ENCODE assay signal across 17 cellular contexts in genomic region chr9:92350129-92350739, GRCh38. TPM values are rescaled to one million over a fixed set of nuclear protein-coding genes. Genes with fewer than 3 reads are reported as not detected.
DNase-seq lines count a peak whose midpoint lies in the region; ATAC-seq and TF ChIP-seq lines count a peak whose summit lies in the region.
"Had no signal": no experiment of that assay in that cellular context is flagged by ENCODE, and none has a peak within 500 bp of the region (broad histone marks: within the 10 kb centered on the region; RNA-seq: fewer than 3 reads in every experiment).

No MANE protein-coding gene starts in this region.

- no peak overlapping the region for H3K4me3 ChIP-seq in astrocyte of the spinal cord (ENCODE audit: low read depth, low read length)
- no peak overlapping the region for H3K4me3 ChIP-seq in sigmoid colon
- no peak overlapping the region for H3K4me3 ChIP-seq in WERI-Rb-1 (ENCODE audit: low read depth, low read length)

- no peaks in the 10 kb centered on the region for H3K27me3 ChIP-seq in sigmoid colon
- no peaks in the 10 kb centered on the region for H3K27me3 ChIP-seq in WERI-Rb-1 (ENCODE audit: insufficient read depth, low read depth, severe bottlenecking)

- intact Hi-C loops in left ventricle myocardium superior (cut with micrococcal nuclease), result no loop called here
- intact Hi-C loops in sigmoid colon (cut with DNase I), result no loop called here

- DNase-seq in AG08395 (ENCODE audit: low spot score) (peak; percentile 20), astrocyte of the spinal cord (ENCODE audit: low read depth, low spot score) (peak; percentile 65), left ventricle myocardium superior (no peak), sigmoid colon (no peak), NCI-H524 treated with DMSO at 0.1 percent for 48 hours (lab: John Stamatoyannopoulos, UW) (no peak), WERI-Rb-1 (no peak), NCI-H226 (no peak)
- DNase-seq in activated T-cell treated with anti-CD3 and anti-CD28 coated beads, Interleukin-2, amount 50 U/mL, for 48 hours, result no peak
- DNase-seq: activated naive CD4-positive, alpha-beta T cell; AML-193; Kasumi-1; NCI-H2107; stimulated activated CD4-positive, alpha-beta T cell treated with anti-CD3 and anti-CD28 coated beads, Interleukin-4, amount 100 ng/mL, for 24 hours; stimulated activated naive CD8-positive, alpha-beta T cell treated with anti-CD3 and anti-CD28 coated beads, Interleukin-15, amount 100 ng/mL, for 72 hours; T-helper 1 cell had no signal

- 25 to 65% methylated on average over 5 of the region's 5 CpGs for WGBS in sigmoid colon, 2 donors

- in situ Hi-C loops in astrocyte of the spinal cord (cut with HindIII; ENCODE audit: low sequenced_read_pairs), result no loop called here

- peaks cover 0 to 18% (median 17%) of the 10 kb centered on the region in 4 donors for H3K4me1 ChIP-seq in sigmoid colon

- TF ChIP-seq CTCF in astrocyte of the spinal cord (IDR thresholded peaks at IDR 0.05; ENCODE audit: low read depth, low read length) (no peak), sigmoid colon (IDR thresholded peaks at IDR 0.05) (no peak), WERI-Rb-1 (IDR thresholded peaks at IDR 0.05; ENCODE audit: low read depth, low read length) (no peak)

- ATAC-seq in left ventricle myocardium superior, result peak; percentile 73
- ATAC-seq: stimulated activated naive CD8-positive, alpha-beta T cell treated with anti-CD3 and anti-CD28 coated beads, Interleukin-15, amount 100 ng/mL, for 72 hours had no signal

- no peak for TF ChIP-seq EP300 in sigmoid colon (IDR thresholded peaks at IDR 0.05)

- H3K9me3 ChIP-seq in sigmoid colon (no peaks in the 10 kb centered on the region), WERI-Rb-1 (ENCODE audit: severe bottlenecking) (peaks cover 2% of the 10 kb centered on the region)

- H3K36me3 ChIP-seq in sigmoid colon (no peaks in the 10 kb centered on the region), WERI-Rb-1 (peaks cover 7% of the 10 kb centered on the region)

- TF ChIP-seq POLR2A in sigmoid colon (IDR thresholded peaks at IDR 0.05), result no peak

- H3K27ac ChIP-seq in sigmoid colon (peak overlapping the region; percentile 63 to 71 (median 65)), WERI-Rb-1 (no peak overlapping the region)

RNA-seq across cellular contexts. Expression of gene CENPP, which starts 24.5 kb away (rescaled TPM):
- total RNA-seq in left ventricle myocardium superior (4.3 TPM), sigmoid colon (10 to 100 TPM in 1 of 4 donors, 1 to 10 TPM in 3; 1.8 to 11.9 (median 5.2) TPM)
- 1 to 10 TPM in 1 of 3 donors, under 1 TPM in 2; 0.60 to 2.4 (median 0.69) TPM for polyA plus RNA-seq in sigmoid colon

RNA-seq across cellular contexts. Expression of gene NOL8, which starts 25.1 kb away (rescaled TPM):
- total RNA-seq in left ventricle myocardium superior, result 13.1 TPM
- total RNA-seq in sigmoid colon, result 10 to 100 TPM; 23.9 to 32.1 (median 28.2) TPM
- 10 to 100 TPM in 2 of 3 donors, 1 to 10 TPM in 1; 7.9 to 20.4 (median 13.2) TPM for polyA plus RNA-seq in sigmoid colon

RNA-seq across cellular contexts. Expression of gene OGN, which starts 54.1 kb away (rescaled TPM):
- total RNA-seq in left ventricle myocardium superior (8.1 TPM), sigmoid colon (10 to 100 TPM; 41.8 to 93.3 (median 59.8) TPM)
- polyA plus RNA-seq in sigmoid colon, result 10 to 100 TPM in 1 of 3 donors, 1 to 10 TPM in 2; 1.6 to 10.8 (median 4.4) TPM
- total RNA-seq: Daoy, dermis microvascular lymphatic vessel endothelial cell had no signal

RNA-seq across cellular contexts. Expression of gene IARS1, which starts 56.7 kb away (rescaled TPM):
- total RNA-seq in left ventricle myocardium superior, result 55.6 TPM
- 10 to 100 TPM; 61.4 to 62.4 (median 62.2) TPM for total RNA-seq in sigmoid colon
- polyA plus RNA-seq in sigmoid colon, result 10 to 100 TPM in 2 of 3 donors, 1 to 10 TPM in 1; 9.0 to 45.2 (median 13.6) TPM

Comparison
In these comparisons a context has a peak if more than half of its experiments do, and no peak if none do; other contexts are left out.
1. DNase-seq: peak in AG08395 (single experiment) and astrocyte of the spinal cord (single experiment); none in left ventricle myocardium superior (single experiment), sigmoid colon (single experiment), activated T-cell treated with anti-CD3 and anti-CD28 coated beads, Interleukin-2, amount 50 U/mL, for 48 hours (0 of 2), NCI-H524 treated with DMSO at 0.1 percent for 48 hours (single experiment), WERI-Rb-1 (single experiment) and NCI-H226 (single experiment).